In genomic region chr1:154611150-154611865, GRCh38 we compare ENCODE assay signal across 11 cellular contexts. TPM values are rescaled to one million over a fixed set of nuclear protein-coding genes. Genes with fewer than 3 reads are reported as not detected.
DNase-seq lines count a peak whose midpoint lies in the region; ATAC-seq and TF ChIP-seq lines count a peak whose summit lies in the region.
"Had no signal": no experiment of that assay in that cellular context is flagged by ENCODE, and none has a peak within 500 bp of the region (broad histone marks: within the 10 kb centered on the region; RNA-seq: fewer than 3 reads in every experiment).

No MANE protein-coding gene starts in this region.

- H3K4me3 ChIP-seq in BLaER1 = no peak overlapping the region
- H3K4me3 ChIP-seq in HEK293 (ENCODE audit: low read depth, low read length) = no peak overlapping the region
- no peak overlapping the region for H3K4me3 ChIP-seq in mesendoderm (ENCODE audit: low read length)
- H3K4me3 ChIP-seq: hepatocyte had no signal

- no peak overlapping the region for H4K8ac ChIP-seq in mesendoderm (ENCODE audit: low read depth, low read length)

- H3K18ac ChIP-seq in mesendoderm (ENCODE audit: low read length) = no peak overlapping the region

- H2AK5ac ChIP-seq in mesendoderm (ENCODE audit: low read length) = no peak overlapping the region

- H3K27ac ChIP-seq in BLaER1 (no peak overlapping the region), HEK293 (ENCODE audit: extremely low read depth, low read depth, low read length) (no peak overlapping the region), mesendoderm (ENCODE audit: low read depth, low read length) (peak overlapping the region; percentile 5)
- H3K27ac ChIP-seq: hepatocyte had no signal

- H3K23ac ChIP-seq in mesendoderm (ENCODE audit: low read length) = no peak overlapping the region

- H3K4ac ChIP-seq in mesendoderm (ENCODE audit: low read depth, low read length) = no peak overlapping the region

- peaks cover 84% of the 10 kb centered on the region for H4K20me1 ChIP-seq in BLaER1

- H3K4me1 ChIP-seq in BLaER1 (peaks cover 44% of the 10 kb centered on the region), HEK293 (ENCODE audit: control insufficient read depth, insufficient read depth, low read length) (peaks cover 18% of the 10 kb centered on the region), mesendoderm (ENCODE audit: control insufficient read depth, low read depth, low read length) (peaks cover 32% of the 10 kb centered on the region)

- peaks cover 37% of the 10 kb centered on the region for H3K79me2 ChIP-seq in mesendoderm (ENCODE audit: control insufficient read depth, insufficient read depth, low read length)

- peak overlapping the region; percentile 2 for H3K4me3 Mint-ChIP-seq in activated naive CD8-positive, alpha-beta T cell treated with anti-CD3 and anti-CD28 coated beads, Interleukin-2, amount 50 U/mL, for 24 hours

- ATAC-seq in activated naive CD8-positive, alpha-beta T cell treated with anti-CD3 and anti-CD28 coated beads, Interleukin-2, amount 50 U/mL, for 24 hours = no peak
- ATAC-seq in HG03139 (IDR thresholded peaks at IDR 0.05; ENCODE audit: unreplicated experiment) = no peak
- no peak for ATAC-seq in GM19023 (IDR thresholded peaks at IDR 0.05; ENCODE audit: unreplicated experiment)

- peak overlapping the region; percentile 50 for H3K27ac Mint-ChIP-seq in activated naive CD8-positive, alpha-beta T cell treated with anti-CD3 and anti-CD28 coated beads, Interleukin-2, amount 50 U/mL, for 24 hours

- no peak overlapping the region for H4K5ac ChIP-seq in mesendoderm (ENCODE audit: low read length)

- H3K36me3 ChIP-seq in BLaER1 = peaks cover 21% of the 10 kb centered on the region
- H3K36me3 ChIP-seq in HEK293 (ENCODE audit: control insufficient read depth in 2 of 2, insufficient read depth in 1 of 2, low read length in 2 of 2) = no peaks in the 10 kb centered on the region; a peak in 1 of 3 replicates
- H3K36me3 ChIP-seq in mesendoderm (ENCODE audit: control insufficient read depth, insufficient read depth, low read length) = no peaks in the 10 kb centered on the region

- CTCF ChIA-PET in HEK293 (lab: Yijun Ruan, JAX) = interaction anchor here (0.7 to 1.1 kb wide), 2 partner anchors 17 to 65 kb away, joined by 3 read pairs; no protein-coding TSS in a partner anchor

- H3K9me3 ChIP-seq in BLaER1 (no peaks in the 10 kb centered on the region), HEK293 (ENCODE audit: control insufficient read depth, insufficient read depth, low read depth, low read length) (no peaks in the 10 kb centered on the region)

- no peaks in the 10 kb centered on the region for H3K27me3 ChIP-seq in BLaER1
- H3K27me3 ChIP-seq in mesendoderm (ENCODE audit: insufficient read depth, low read length, poor library complexity) = no peaks in the 10 kb centered on the region
- H3K27me3 ChIP-seq: hepatocyte had no signal

- no peaks in the 10 kb centered on the region for H3K27me3 Mint-ChIP-seq in activated naive CD8-positive, alpha-beta T cell treated with anti-CD3 and anti-CD28 coated beads, Interleukin-2, amount 50 U/mL, for 24 hours

- no peak for DNase-seq in activated naive CD8-positive, alpha-beta T cell treated with anti-CD3 and anti-CD28 coated beads, Interleukin-2, amount 50 U/mL, for 24 hours
- DNase-seq in mesendoderm (peak; percentile 13), NOMO-1 treated with dmso at 0.1 percent for 144 hours (lab: John Stamatoyannopoulos, UW; ENCODE audit: unreplicated experiment) (no peak), NCI-H2107 treated with DMSO at 0.1 percent for 48 hours (lab: John Stamatoyannopoulos, UW; ENCODE audit: unreplicated experiment) (no peak)
- DNase-seq: activated gamma-delta T cell treated with Interleukin-2 at 50 U/mL for 16 hours; effector CD8-positive, alpha-beta T cell had no signal

- H3K9ac ChIP-seq in BLaER1 (no peak overlapping the region), mesendoderm (ENCODE audit: low read length) (no peak overlapping the region)

- H3K79me1 ChIP-seq in mesendoderm (ENCODE audit: low read length) = peaks cover 25% of the 10 kb centered on the region

- no CpG with 5 or more reads among the region's 10 CpGs for WGBS in mesendoderm (ENCODE audit: extremely low coverage, insufficient coverage, low lambda C conversion rate)

- TF ChIP-seq CTCF in HEK293 (tag by site-specific recombination; IDR thresholded peaks at IDR 0.05) = no peak

- peaks cover 13% of the 10 kb centered on the region for H3K36me3 Mint-ChIP-seq in activated naive CD8-positive, alpha-beta T cell treated with anti-CD3 and anti-CD28 coated beads, Interleukin-2, amount 50 U/mL, for 24 hours (ENCODE audit: low read depth)

- H3K4me2 ChIP-seq in BLaER1 = peak overlapping the region; percentile 23
- H3K4me2 ChIP-seq in mesendoderm (ENCODE audit: low read length) = no peak overlapping the region
- H3K4me2 ChIP-seq: hepatocyte had no signal

- H3K56ac ChIP-seq in mesendoderm (ENCODE audit: low read length) = no peak overlapping the region

- H2BK5ac ChIP-seq in mesendoderm (ENCODE audit: low read length) = no peak overlapping the region

- POLR2A ChIA-PET in HEK293 (lab: Yijun Ruan, JAX) = interaction anchor here (0.7 kb wide), 1 partner anchor 132 kb away, joined by 9 read pairs; no protein-coding TSS in a partner anchor

- H2BK15ac ChIP-seq in mesendoderm (replicated peaks; ENCODE audit: low read depth) = no peak overlapping the region

- no peaks in the 10 kb centered on the region for H3K9me3 Mint-ChIP-seq in activated naive CD8-positive, alpha-beta T cell treated with anti-CD3 and anti-CD28 coated beads, Interleukin-2, amount 50 U/mL, for 24 hours

- no peak overlapping the region for H2BK120ac ChIP-seq in mesendoderm (ENCODE audit: low read depth, low read length)

- H3K4me1 Mint-ChIP-seq in activated naive CD8-positive, alpha-beta T cell treated with anti-CD3 and anti-CD28 coated beads, Interleukin-2, amount 50 U/mL, for 24 hours = peaks cover 68% of the 10 kb centered on the region

TF ChIP-seq in HEK293, 187 proteins besides CTCF, POLR2A, EP300 and RAD21 (continues in another document):
- TF ChIP-seq SCRT1 (tag by site-specific recombination; IDR thresholded peaks at IDR 0.05; ENCODE audit: borderline replicate concordance) (no peak), PATZ1 (tag by site-specific recombination; IDR thresholded peaks at IDR 0.05) (no peak), ZNF747 (tag by site-specific recombination; IDR thresholded peaks at IDR 0.05) (no peak), ZNF501 (tag by site-specific recombination; IDR thresholded peaks at IDR 0.05) (no peak), ZBTB49 (tag by site-specific recombination; IDR thresholded peaks at IDR 0.05; ENCODE audit: low read depth) (no peak), ZNF596 (tag by site-specific recombination; IDR thresholded peaks at IDR 0.05) (no peak), ZFHX2 (tag by site-specific recombination; conservative IDR thresholded peaks at IDR 0.05) (0 out of 2 replicates have a peak, but pooled peaks have one; percentile 10)
- TF ChIP-seq, protein P1, sequence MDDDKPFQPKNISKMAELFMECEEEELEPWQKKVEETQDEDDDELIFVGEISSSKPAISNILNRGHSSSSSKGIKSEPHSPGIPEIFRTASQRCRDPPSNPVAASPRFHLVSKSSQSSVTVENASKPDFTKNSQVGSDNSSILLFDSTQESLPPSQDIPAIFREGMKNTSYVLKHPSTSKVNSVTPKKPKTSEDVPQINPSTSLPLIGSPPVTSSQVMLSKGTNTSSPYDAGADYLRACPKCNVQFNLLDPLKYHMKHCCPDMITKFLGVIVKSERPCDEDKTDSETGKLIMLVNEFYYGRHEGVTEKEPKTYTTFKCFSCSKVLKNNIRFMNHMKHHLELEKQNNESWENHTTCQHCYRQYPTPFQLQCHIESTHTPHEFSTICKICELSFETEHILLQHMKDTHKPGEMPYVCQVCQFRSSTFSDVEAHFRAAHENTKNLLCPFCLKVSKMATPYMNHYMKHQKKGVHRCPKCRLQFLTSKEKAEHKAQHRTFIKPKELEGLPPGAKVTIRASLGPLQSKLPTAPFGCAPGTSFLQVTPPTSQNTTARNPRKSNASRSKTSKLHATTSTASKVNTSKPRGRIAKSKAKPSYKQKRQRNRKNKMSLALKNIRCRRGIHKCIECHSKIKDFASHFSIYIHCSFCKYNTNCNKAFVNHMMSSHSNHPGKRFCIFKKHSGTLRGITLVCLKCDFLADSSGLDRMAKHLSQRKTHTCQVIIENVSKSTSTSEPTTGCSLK (tag by site-specific recombination; IDR thresholded peaks at IDR 0.05) = no peak

RNA-seq across cellular contexts. Expression of gene ADAR, which starts 3.3 kb away (rescaled TPM):
- 111 TPM for polyA plus RNA-seq in mesendoderm (2013, experiment 1 of 2)
- polyA plus RNA-seq in mesendoderm (2013, experiment 2 of 2) = 114 TPM

RNA-seq across cellular contexts. Expression of gene CHRNB2, which starts 43.7 kb away (rescaled TPM):
- polyA plus RNA-seq in mesendoderm (2013, experiment 1 of 2) = 0.51 TPM
- 0.55 TPM for polyA plus RNA-seq in mesendoderm (2013, experiment 2 of 2)
- polyA plus RNA-seq: hepatocyte had no signal

RNA-seq across cellular contexts. Expression of gene UBE2Q1, which starts 52.8 kb away (rescaled TPM):
- 53.4 TPM for polyA plus RNA-seq in mesendoderm (2013, experiment 1 of 2)
- polyA plus RNA-seq in mesendoderm (2013, experiment 2 of 2) = 52.6 TPM
